1 cellular context compared by ENCODE assay signal in genomic region chr16:4714996-4715395, GRCh38.
TF ChIP-seq lines count a peak whose summit lies in the region.

No MANE protein-coding gene starts in this region.

TF ChIP-seq in GM23338, 12 proteins besides CTCF, POLR2A, EP300 and RAD21:
- TF ChIP-seq CREB1 (CRISPR knock-in tag; IDR thresholded peaks at IDR 0.05; ENCODE audit: low read depth) (no peak), STAT1 (IDR thresholded peaks at IDR 0.05; ENCODE audit: unreplicated experiment) (no peak), JUNB (IDR thresholded peaks at IDR 0.05; ENCODE audit: unreplicated experiment) (no peak), ZNF114 (CRISPR knock-in tag; IDR thresholded peaks at IDR 0.05) (no peak), NANOG (IDR thresholded peaks at IDR 0.05; ENCODE audit: borderline replicate concordance) (no peak), EZH2 (IDR thresholded peaks at IDR 0.05; ENCODE audit: low read depth, unreplicated experiment) (no peak), POLR2AphosphoS5 (IDR thresholded peaks at IDR 0.05; ENCODE audit: low read depth) (no peak), REST (IDR thresholded peaks at IDR 0.05; ENCODE audit: unreplicated experiment) (no peak), EZH2phosphoT487 (IDR thresholded peaks at IDR 0.05; ENCODE audit: unreplicated experiment) (no peak), ZNF331 (CRISPR knock-in tag; IDR thresholded peaks at IDR 0.05; ENCODE audit: low read depth) (no peak), ZNF462 (CRISPR knock-in tag; IDR thresholded peaks at IDR 0.05) (no peak), ETS1 (IDR thresholded peaks at IDR 0.05) (no peak)
